Comparison of ENCODE assay signal across 1 cellular context in genomic region chr19:10390652-10391286, GRCh38.
TF ChIP-seq lines count a peak whose summit lies in the region.

No MANE protein-coding gene starts in this region.

TF ChIP-seq in GM23338, 12 proteins besides CTCF, POLR2A, EP300 and RAD21 (continued from another document):
- no peak for TF ChIP-seq ZNF462 (CRISPR knock-in tag; IDR thresholded peaks at IDR 0.05)
